19 cellular contexts compared by ENCODE assay signal in genomic region chr3:69273895-69274294, GRCh38.
A peak's percentile ranks its signal among the peaks of the same experiment; 100 is the strongest.
DNase-seq lines count a peak whose midpoint lies in the region; ATAC-seq, FAIRE-seq and TF ChIP-seq lines count a peak whose summit lies in the region.
"Had no signal": no experiment of that assay in that cellular context is flagged by ENCODE, and none has a peak within 500 bp of the region (broad histone marks: within the 10 kb centered on the region; RNA-seq: fewer than 3 reads in every experiment).

No MANE protein-coding gene starts in this region.

- FAIRE-seq in keratinocyte (lab: Jason Lieb, UNC) (peak; percentile 96), HTR-8/SVneo (lab: Jason Lieb, UNC) (no peak)
- FAIRE-seq: G401.6, GM12891 had no signal

- H3K27ac ChIP-seq in GM23338 (ENCODE audit: low read depth) (no peak overlapping the region), keratinocyte (ENCODE audit: control insufficient read depth, insufficient read depth, low read length) (peak overlapping the region; percentile 64)
- H3K27ac ChIP-seq: RWPE1 had no signal

- H2AFZ ChIP-seq in GM23338 = no peak overlapping the region
- no peak overlapping the region for H2AFZ ChIP-seq in keratinocyte (ENCODE audit: control insufficient read depth, low read length)

- peak; percentile 24; the same call in 1 of the 3 replicates for ATAC-seq in GM23338
- no peak for ATAC-seq in HG02798 (IDR thresholded peaks at IDR 0.05; ENCODE audit: poor library complexity, unreplicated experiment)
- ATAC-seq in GM18870 (IDR thresholded peaks at IDR 0.05; ENCODE audit: unreplicated experiment) = no peak

- H3K9me3 ChIP-seq in keratinocyte (ENCODE audit: control insufficient read depth, low read depth, low read length) = no peaks in the 10 kb centered on the region

- H3K4me2 ChIP-seq in GM23338 (no peak overlapping the region), keratinocyte (ENCODE audit: control insufficient read depth, extremely low read depth, insufficient read depth, low read depth, low read length) (peak overlapping the region; percentile 33)

- peaks cover 5% of the 10 kb centered on the region; the same call in 1 of the 2 replicates for H3K9me2 ChIP-seq in GM23338 (ENCODE audit: insufficient read depth)

- H3K36me3 ChIP-seq in GM23338 (ENCODE audit: insufficient read depth) (no peaks in the 10 kb centered on the region), keratinocyte (ENCODE audit: control insufficient read depth in 2 of 2, extremely low read depth in 1 of 2, insufficient read depth in 2 of 2, low read length in 2 of 2) (peaks cover 0 to 1% of the 10 kb centered on the region in 2 experiments)

- H3K4me3 ChIP-seq in GM23338 = no peak overlapping the region
- H3K4me3 ChIP-seq in epithelial cell of esophagus (ENCODE audit: low read length) = no peak overlapping the region
- no peak overlapping the region for H3K4me3 ChIP-seq in keratinocyte (ENCODE audit: control insufficient read depth in 2 of 3, extremely low read depth in 1 of 3, insufficient read depth in 2 of 3, low read depth in 1 of 3, low read length in 3 of 3)

- no peak overlapping the region for H3K27ac Mint-ChIP-seq in GM23338
- H3K27ac Mint-ChIP-seq: CD4-positive, alpha-beta T cell; HFFc6 had no signal

- no peaks in the 10 kb centered on the region for H3K79me2 ChIP-seq in GM23338 (replicated peaks; ENCODE audit: insufficient read depth)
- H3K79me2 ChIP-seq in keratinocyte (ENCODE audit: control insufficient read depth, insufficient read depth, low read length) = no peaks in the 10 kb centered on the region

- no peak overlapping the region for H3K9ac ChIP-seq in keratinocyte (ENCODE audit: control insufficient read depth, extremely low read depth, insufficient read depth, low read length)

- H3K4me1 Mint-ChIP-seq in GM23338 = peaks cover 8% of the 10 kb centered on the region

- no peaks in the 10 kb centered on the region for H3F3A ChIP-seq in GM23338 (replicated peaks; ENCODE audit: low read depth)

- no peak overlapping the region for H3K4me3 Mint-ChIP-seq in GM23338
- H3K4me3 Mint-ChIP-seq: CD4-positive, alpha-beta T cell; HFFc6 had no signal

- dilution Hi-C loops in keratinocyte (cut with MboI; ENCODE audit: extremely low pct_ligation_motif_present, low sequenced_read_pairs) = no loop called here

- no peaks in the 10 kb centered on the region for H3K27me3 ChIP-seq in GM23338 (ENCODE audit: insufficient read depth)
- H3K27me3 ChIP-seq in keratinocyte (ENCODE audit: control insufficient read depth, extremely low read depth, insufficient read depth, low read length) = no peaks in the 10 kb centered on the region

- H3K9me3 Mint-ChIP-seq in GM23338 = no peaks in the 10 kb centered on the region
- H3K9me3 Mint-ChIP-seq: CD4-positive, alpha-beta T cell; HFFc6 had no signal

- no peaks in the 10 kb centered on the region for H3K9me1 ChIP-seq in keratinocyte (ENCODE audit: control insufficient read depth, extremely low read depth, insufficient read depth, low read length)

- H3K4me1 ChIP-seq in GM23338 (ENCODE audit: insufficient read depth) = no peaks in the 10 kb centered on the region; the same call in 1 of the 2 replicates
- H3K4me1 ChIP-seq in keratinocyte (ENCODE audit: control insufficient read depth, extremely low read depth, insufficient read depth, low read length) = peaks cover 25% of the 10 kb centered on the region

- H3K27me3 Mint-ChIP-seq in GM23338 (ENCODE audit: insufficient read depth, low read depth, poor library complexity) = peaks cover 1% of the 10 kb centered on the region

- no peak for TF ChIP-seq CTCF in GM23338 (conservative IDR thresholded peaks at IDR 0.05; ENCODE audit: low read depth in 2 of 2)
- TF ChIP-seq CTCF in epithelial cell of esophagus (IDR thresholded peaks at IDR 0.05; ENCODE audit: insufficient read depth, low read depth, low read length, missing control alignments) = no peak
- no peak for TF ChIP-seq CTCF in keratinocyte (optimal IDR thresholded peaks at IDR 0.05 in 1 of 3, IDR thresholded peaks at IDR 0.05 in 1 of 3, conservative IDR thresholded peaks at IDR 0.05 in 1 of 3; ENCODE audit: extremely low read depth in 1 of 3, insufficient read depth in 2 of 3, low read length in 3 of 3)

- H3K36me3 Mint-ChIP-seq in GM23338 (ENCODE audit: low read depth) = no peaks in the 10 kb centered on the region

- H4K20me1 ChIP-seq in GM23338 (replicated peaks; ENCODE audit: insufficient read depth) (no peaks in the 10 kb centered on the region), keratinocyte (ENCODE audit: control insufficient read depth, extremely low read depth, insufficient read depth, low read length) (no peaks in the 10 kb centered on the region)

- DNase-seq in GM23338 (ENCODE audit: low spot score) (no peak), OCI-M1 (lab: John Stamatoyannopoulos, UW) (peak; percentile 35), epithelial cell of esophagus (ENCODE audit: low read depth) (peak; percentile 94), keratinocyte (ENCODE audit: low read depth, low spot score) (no peak), HTR-8/SVneo (ENCODE audit: insufficient read length, low spot score) (no peak), NCI-H1092 (lab: John Stamatoyannopoulos, UW) (no peak)
- DNase-seq: ACHN; CD4-positive, alpha-beta T cell; DMS79; GOT3; HFFc6; NCI-H1417 treated with DMSO at 0.1 percent for 48 hours; NCI-H2029 treated with DMSO at 0.1 percent for 48 hours; NCI-H524 had no signal

TF ChIP-seq in GM23338, 12 proteins besides CTCF, POLR2A, EP300 and RAD21:
- TF ChIP-seq STAT1 (IDR thresholded peaks at IDR 0.05; ENCODE audit: unreplicated experiment) (no peak), CREB1 (CRISPR knock-in tag; IDR thresholded peaks at IDR 0.05; ENCODE audit: low read depth) (no peak), ZNF331 (CRISPR knock-in tag; IDR thresholded peaks at IDR 0.05; ENCODE audit: low read depth) (no peak), ETS1 (IDR thresholded peaks at IDR 0.05) (no peak)
- TF ChIP-seq, protein P1, sequence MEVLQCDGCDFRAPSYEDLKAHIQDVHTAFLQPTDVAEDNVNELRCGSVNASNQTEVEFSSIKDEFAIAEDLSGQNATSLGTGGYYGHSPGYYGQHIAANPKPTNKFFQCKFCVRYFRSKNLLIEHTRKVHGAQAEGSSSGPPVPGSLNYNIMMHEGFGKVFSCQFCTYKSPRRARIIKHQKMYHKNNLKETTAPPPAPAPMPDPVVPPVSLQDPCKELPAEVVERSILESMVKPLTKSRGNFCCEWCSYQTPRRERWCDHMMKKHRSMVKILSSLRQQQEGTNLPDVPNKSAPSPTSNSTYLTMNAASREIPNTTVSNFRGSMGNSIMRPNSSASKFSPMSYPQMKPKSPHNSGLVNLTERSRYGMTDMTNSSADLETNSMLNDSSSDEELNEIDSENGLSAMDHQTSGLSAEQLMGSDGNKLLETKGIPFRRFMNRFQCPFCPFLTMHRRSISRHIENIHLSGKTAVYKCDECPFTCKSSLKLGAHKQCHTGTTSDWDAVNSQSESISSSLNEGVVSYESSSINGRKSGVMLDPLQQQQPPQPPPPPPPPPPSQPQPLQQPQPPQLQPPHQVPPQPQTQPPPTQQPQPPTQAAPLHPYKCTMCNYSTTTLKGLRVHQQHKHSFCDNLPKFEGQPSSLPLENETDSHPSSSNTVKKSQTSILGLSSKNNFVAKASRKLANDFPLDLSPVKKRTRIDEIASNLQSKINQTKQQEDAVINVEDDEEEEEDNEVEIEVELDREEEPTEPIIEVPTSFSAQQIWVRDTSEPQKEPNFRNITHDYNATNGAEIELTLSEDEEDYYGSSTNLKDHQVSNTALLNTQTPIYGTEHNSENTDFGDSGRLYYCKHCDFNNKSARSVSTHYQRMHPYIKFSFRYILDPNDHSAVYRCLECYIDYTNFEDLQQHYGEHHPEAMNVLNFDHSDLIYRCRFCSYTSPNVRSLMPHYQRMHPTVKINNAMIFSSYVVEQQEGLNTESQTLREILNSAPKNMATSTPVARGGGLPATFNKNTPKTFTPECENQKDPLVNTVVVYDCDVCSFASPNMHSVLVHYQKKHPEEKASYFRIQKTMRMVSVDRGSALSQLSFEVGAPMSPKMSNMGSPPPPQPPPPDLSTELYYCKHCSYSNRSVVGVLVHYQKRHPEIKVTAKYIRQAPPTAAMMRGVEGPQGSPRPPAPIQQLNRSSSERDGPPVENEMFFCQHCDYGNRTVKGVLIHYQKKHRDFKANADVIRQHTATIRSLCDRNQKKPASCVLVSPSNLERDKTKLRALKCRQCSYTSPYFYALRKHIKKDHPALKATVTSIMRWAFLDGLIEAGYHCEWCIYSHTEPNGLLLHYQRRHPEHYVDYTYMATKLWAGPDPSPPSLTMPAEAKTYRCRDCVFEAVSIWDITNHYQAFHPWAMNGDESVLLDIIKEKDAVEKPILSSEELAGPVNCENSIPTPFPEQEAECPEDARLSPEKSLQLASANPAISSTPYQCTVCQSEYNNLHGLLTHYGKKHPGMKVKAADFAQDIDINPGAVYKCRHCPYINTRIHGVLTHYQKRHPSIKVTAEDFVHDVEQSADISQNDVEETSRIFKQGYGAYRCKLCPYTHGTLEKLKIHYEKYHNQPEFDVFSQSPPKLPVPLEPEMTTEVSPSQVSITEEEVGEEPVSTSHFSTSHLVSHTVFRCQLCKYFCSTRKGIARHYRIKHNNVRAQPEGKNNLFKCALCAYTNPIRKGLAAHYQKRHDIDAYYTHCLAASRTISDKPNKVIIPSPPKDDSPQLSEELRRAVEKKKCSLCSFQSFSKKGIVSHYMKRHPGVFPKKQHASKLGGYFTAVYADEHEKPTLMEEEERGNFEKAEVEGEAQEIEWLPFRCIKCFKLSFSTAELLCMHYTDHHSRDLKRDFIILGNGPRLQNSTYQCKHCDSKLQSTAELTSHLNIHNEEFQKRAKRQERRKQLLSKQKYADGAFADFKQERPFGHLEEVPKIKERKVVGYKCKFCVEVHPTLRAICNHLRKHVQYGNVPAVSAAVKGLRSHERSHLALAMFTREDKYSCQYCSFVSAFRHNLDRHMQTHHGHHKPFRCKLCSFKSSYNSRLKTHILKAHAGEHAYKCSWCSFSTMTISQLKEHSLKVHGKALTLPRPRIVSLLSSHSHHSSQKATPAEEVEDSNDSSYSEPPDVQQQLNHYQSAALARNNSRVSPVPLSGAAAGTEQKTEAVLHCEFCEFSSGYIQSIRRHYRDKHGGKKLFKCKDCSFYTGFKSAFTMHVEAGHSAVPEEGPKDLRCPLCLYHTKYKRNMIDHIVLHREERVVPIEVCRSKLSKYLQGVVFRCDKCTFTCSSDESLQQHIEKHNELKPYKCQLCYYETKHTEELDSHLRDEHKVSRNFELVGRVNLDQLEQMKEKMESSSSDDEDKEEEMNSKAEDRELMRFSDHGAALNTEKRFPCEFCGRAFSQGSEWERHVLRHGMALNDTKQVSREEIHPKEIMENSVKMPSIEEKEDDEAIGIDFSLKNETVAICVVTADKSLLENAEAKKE (CRISPR knock-in tag; IDR thresholded peaks at IDR 0.05) = no peak

Comparison
In these comparisons a context has a peak if more than half of its experiments do, and no peak if none do; other contexts are left out.
1. DNase-seq: peak in OCI-M1 (single experiment) and epithelial cell of esophagus (single experiment); none in GM23338 (single experiment), keratinocyte (single experiment), HTR-8/SVneo (single experiment) and NCI-H1092 (single experiment).